ENCODE assay signal across 8 cellular contexts in genomic region chr9:126806336-126806735, GRCh38.
ATAC-seq and TF ChIP-seq lines count a peak whose summit lies in the region.

No MANE protein-coding gene starts in this region.

- peaks cover 9% of the 10 kb centered on the region; the same call in 1 of the 2 replicates for H4K20me1 ChIP-seq in OCI-LY3 (ENCODE audit: insufficient read depth, low read length)

- H3K4me1 ChIP-seq in OCI-LY3 (ENCODE audit: low read length) (peaks cover 9% of the 10 kb centered on the region), endocrine pancreas (ENCODE audit: control insufficient read depth, insufficient read depth, low read length) (peaks cover 13% of the 10 kb centered on the region), parathyroid adenoma (peaks cover 20% of the 10 kb centered on the region)

- H3K36me3 ChIP-seq in OCI-LY3 (replicated peaks; ENCODE audit: low read depth, low read length) (peaks cover 7% of the 10 kb centered on the region), endocrine pancreas (ENCODE audit: control insufficient read depth, insufficient read depth, low read length) (no peaks in the 10 kb centered on the region), parathyroid adenoma (ENCODE audit: control insufficient read depth, insufficient read depth, low read length) (no peaks in the 10 kb centered on the region)

- H2AFZ ChIP-seq in OCI-LY3 (ENCODE audit: low read depth, low read length) (no peak overlapping the region), parathyroid adenoma (no peak overlapping the region)

- H3K79me2 ChIP-seq in OCI-LY3 (ENCODE audit: low read length) (peaks cover 42% of the 10 kb centered on the region), parathyroid adenoma (peaks cover 17% of the 10 kb centered on the region)

- no peaks in the 10 kb centered on the region for H3K27me3 ChIP-seq in OCI-LY3 (ENCODE audit: low read depth, low read length)
- no peaks in the 10 kb centered on the region for H3K27me3 ChIP-seq in endocrine pancreas (ENCODE audit: control insufficient read depth, insufficient read depth, low read length)
- no peaks in the 10 kb centered on the region for H3K27me3 ChIP-seq in parathyroid adenoma (ENCODE audit: control insufficient read depth, insufficient read depth, low read length)

- H3K4me2 ChIP-seq in OCI-LY3 (ENCODE audit: low read length) (peak overlapping the region; percentile 94), parathyroid adenoma (ENCODE audit: low read length) (peak overlapping the region; percentile 78)

- TF ChIP-seq CTCF in OCI-LY3 (IDR thresholded peaks at IDR 0.05; ENCODE audit: low read depth, low read length) (no peak), parathyroid adenoma (IDR thresholded peaks at IDR 0.05) (no peak)

- H3K4me3 ChIP-seq in GM08714 (ENCODE audit: low read length) (peak overlapping the region; percentile 79), OCI-LY3 (ENCODE audit: low read length) (peak overlapping the region; percentile 90), endocrine pancreas (ENCODE audit: control insufficient read depth, insufficient read depth, low read length) (peak overlapping the region; percentile 88), parathyroid adenoma (ENCODE audit: low read depth, low read length) (peak overlapping the region; percentile 87)

- H3K9me3 ChIP-seq in OCI-LY3 (ENCODE audit: insufficient read depth, low read length) (no peaks in the 10 kb centered on the region), endocrine pancreas (ENCODE audit: control insufficient read depth, low read length) (no peaks in the 10 kb centered on the region), parathyroid adenoma (ENCODE audit: control insufficient read depth, low read length) (no peaks in the 10 kb centered on the region)

- peak overlapping the region; percentile 74 for H3K9ac ChIP-seq in OCI-LY3 (ENCODE audit: low read length)
- no peak overlapping the region for H3K9ac ChIP-seq in endocrine pancreas (ENCODE audit: control insufficient read depth, insufficient read depth, low read length)
- H3K9ac ChIP-seq in parathyroid adenoma: no peak overlapping the region

- no peak for ATAC-seq in HG03025 (IDR thresholded peaks at IDR 0.05; ENCODE audit: low FRiP score, unreplicated experiment)
- no peak for ATAC-seq in GM19023 (IDR thresholded peaks at IDR 0.05; ENCODE audit: unreplicated experiment)
- ATAC-seq in GM21381 (IDR thresholded peaks at IDR 0.05; ENCODE audit: unreplicated experiment): no peak
- ATAC-seq in GM21619 (IDR thresholded peaks at IDR 0.05; ENCODE audit: unreplicated experiment): no peak

- H3K27ac ChIP-seq in OCI-LY3 (ENCODE audit: low read length): no peak overlapping the region
- no peak overlapping the region for H3K27ac ChIP-seq in parathyroid adenoma
